Comparison of ENCODE assay signal across 1 cellular context in the genomic region with DNA sequence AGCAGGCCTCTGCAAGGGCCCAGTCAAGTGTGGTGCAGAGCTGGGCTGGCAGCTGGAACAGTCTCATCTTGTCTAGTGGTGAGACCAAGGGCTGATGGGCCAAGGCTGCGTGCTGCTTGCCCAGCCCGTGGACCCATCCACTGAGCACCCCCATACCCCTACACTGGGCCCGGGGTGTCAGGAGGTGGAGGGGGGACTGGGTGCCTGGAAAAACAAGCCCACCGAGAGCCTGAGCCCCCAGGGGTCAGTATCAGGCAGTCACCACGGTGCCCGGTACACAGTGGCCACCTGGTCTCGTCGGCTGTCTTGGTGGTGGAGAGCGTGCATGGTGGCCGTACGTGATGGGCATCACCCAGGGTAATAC.
TF ChIP-seq lines count a peak whose summit lies in the region.

No MANE protein-coding gene starts in this region.

TF ChIP-seq in H1, 55 proteins besides CTCF, POLR2A, EP300 and RAD21:
- TF ChIP-seq SIX5 (IDR thresholded peaks at IDR 0.05; ENCODE audit: low read depth, low read length) (no peak), SIN3A (conservative IDR thresholded peaks at IDR 0.05 in 1 of 2, IDR thresholded peaks at IDR 0.05 in 1 of 2; ENCODE audit: low read depth in 1 of 2, low read length in 2 of 2) (no peak), POU5F1 (IDR thresholded peaks at IDR 0.05; ENCODE audit: low read depth, low read length) (no peak), GTF2F1 (IDR thresholded peaks at IDR 0.05; ENCODE audit: borderline replicate concordance, low read depth, low read length) (no peak), NRF1 (IDR thresholded peaks at IDR 0.05; ENCODE audit: low read depth, low read length) (no peak), CHD2 (IDR thresholded peaks at IDR 0.05; ENCODE audit: low read length) (no peak), BACH1 (IDR thresholded peaks at IDR 0.05; ENCODE audit: low read length) (no peak), EZH2 (IDR thresholded peaks at IDR 0.05; ENCODE audit: low read depth, low read length, severe bottlenecking) (no peak), ASH2L (IDR thresholded peaks at IDR 0.05; ENCODE audit: low read length) (no peak), PHF8 (conservative IDR thresholded peaks at IDR 0.05; ENCODE audit: low read depth, low read length) (no peak), TCF12 (IDR thresholded peaks at IDR 0.05; ENCODE audit: low read depth, low read length) (no peak), HDAC6 (IDR thresholded peaks at IDR 0.05; ENCODE audit: low read depth, low read length) (no peak), JUND (IDR thresholded peaks at IDR 0.05; ENCODE audit: low read length) (no peak), CEBPB (IDR thresholded peaks at IDR 0.05; ENCODE audit: low read depth, low read length) (no peak), CTBP2 (IDR thresholded peaks at IDR 0.05; ENCODE audit: borderline replicate concordance, insufficient read depth, insufficient read length, low read length) (no peak), CREB1 (IDR thresholded peaks at IDR 0.05) (no peak)
- TF ChIP-seq, protein P1, sequence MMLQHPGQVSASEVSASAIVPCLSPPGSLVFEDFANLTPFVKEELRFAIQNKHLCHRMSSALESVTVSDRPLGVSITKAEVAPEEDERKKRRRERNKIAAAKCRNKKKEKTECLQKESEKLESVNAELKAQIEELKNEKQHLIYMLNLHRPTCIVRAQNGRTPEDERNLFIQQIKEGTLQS (IDR thresholded peaks at IDR 0.05; ENCODE audit: insufficient read depth, low read depth, low read length): no peak
- TF ChIP-seq, protein P2, sequence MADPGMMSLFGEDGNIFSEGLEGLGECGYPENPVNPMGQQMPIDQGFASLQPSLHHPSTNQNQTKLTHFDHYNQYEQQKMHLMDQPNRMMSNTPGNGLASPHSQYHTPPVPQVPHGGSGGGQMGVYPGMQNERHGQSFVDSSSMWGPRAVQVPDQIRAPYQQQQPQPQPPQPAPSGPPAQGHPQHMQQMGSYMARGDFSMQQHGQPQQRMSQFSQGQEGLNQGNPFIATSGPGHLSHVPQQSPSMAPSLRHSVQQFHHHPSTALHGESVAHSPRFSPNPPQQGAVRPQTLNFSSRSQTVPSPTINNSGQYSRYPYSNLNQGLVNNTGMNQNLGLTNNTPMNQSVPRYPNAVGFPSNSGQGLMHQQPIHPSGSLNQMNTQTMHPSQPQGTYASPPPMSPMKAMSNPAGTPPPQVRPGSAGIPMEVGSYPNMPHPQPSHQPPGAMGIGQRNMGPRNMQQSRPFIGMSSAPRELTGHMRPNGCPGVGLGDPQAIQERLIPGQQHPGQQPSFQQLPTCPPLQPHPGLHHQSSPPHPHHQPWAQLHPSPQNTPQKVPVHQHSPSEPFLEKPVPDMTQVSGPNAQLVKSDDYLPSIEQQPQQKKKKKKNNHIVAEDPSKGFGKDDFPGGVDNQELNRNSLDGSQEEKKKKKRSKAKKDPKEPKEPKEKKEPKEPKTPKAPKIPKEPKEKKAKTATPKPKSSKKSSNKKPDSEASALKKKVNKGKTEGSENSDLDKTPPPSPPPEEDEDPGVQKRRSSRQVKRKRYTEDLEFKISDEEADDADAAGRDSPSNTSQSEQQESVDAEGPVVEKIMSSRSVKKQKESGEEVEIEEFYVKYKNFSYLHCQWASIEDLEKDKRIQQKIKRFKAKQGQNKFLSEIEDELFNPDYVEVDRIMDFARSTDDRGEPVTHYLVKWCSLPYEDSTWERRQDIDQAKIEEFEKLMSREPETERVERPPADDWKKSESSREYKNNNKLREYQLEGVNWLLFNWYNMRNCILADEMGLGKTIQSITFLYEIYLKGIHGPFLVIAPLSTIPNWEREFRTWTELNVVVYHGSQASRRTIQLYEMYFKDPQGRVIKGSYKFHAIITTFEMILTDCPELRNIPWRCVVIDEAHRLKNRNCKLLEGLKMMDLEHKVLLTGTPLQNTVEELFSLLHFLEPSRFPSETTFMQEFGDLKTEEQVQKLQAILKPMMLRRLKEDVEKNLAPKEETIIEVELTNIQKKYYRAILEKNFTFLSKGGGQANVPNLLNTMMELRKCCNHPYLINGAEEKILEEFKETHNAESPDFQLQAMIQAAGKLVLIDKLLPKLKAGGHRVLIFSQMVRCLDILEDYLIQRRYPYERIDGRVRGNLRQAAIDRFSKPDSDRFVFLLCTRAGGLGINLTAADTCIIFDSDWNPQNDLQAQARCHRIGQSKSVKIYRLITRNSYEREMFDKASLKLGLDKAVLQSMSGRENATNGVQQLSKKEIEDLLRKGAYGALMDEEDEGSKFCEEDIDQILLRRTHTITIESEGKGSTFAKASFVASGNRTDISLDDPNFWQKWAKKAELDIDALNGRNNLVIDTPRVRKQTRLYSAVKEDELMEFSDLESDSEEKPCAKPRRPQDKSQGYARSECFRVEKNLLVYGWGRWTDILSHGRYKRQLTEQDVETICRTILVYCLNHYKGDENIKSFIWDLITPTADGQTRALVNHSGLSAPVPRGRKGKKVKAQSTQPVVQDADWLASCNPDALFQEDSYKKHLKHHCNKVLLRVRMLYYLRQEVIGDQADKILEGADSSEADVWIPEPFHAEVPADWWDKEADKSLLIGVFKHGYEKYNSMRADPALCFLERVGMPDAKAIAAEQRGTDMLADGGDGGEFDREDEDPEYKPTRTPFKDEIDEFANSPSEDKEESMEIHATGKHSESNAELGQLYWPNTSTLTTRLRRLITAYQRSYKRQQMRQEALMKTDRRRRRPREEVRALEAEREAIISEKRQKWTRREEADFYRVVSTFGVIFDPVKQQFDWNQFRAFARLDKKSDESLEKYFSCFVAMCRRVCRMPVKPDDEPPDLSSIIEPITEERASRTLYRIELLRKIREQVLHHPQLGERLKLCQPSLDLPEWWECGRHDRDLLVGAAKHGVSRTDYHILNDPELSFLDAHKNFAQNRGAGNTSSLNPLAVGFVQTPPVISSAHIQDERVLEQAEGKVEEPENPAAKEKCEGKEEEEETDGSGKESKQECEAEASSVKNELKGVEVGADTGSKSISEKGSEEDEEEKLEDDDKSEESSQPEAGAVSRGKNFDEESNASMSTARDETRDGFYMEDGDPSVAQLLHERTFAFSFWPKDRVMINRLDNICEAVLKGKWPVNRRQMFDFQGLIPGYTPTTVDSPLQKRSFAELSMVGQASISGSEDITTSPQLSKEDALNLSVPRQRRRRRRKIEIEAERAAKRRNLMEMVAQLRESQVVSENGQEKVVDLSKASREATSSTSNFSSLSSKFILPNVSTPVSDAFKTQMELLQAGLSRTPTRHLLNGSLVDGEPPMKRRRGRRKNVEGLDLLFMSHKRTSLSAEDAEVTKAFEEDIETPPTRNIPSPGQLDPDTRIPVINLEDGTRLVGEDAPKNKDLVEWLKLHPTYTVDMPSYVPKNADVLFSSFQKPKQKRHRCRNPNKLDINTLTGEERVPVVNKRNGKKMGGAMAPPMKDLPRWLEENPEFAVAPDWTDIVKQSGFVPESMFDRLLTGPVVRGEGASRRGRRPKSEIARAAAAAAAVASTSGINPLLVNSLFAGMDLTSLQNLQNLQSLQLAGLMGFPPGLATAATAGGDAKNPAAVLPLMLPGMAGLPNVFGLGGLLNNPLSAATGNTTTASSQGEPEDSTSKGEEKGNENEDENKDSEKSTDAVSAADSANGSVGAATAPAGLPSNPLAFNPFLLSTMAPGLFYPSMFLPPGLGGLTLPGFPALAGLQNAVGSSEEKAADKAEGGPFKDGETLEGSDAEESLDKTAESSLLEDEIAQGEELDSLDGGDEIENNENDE (IDR thresholded peaks at IDR 0.05; ENCODE audit: insufficient replicate concordance, low read length): no peak
- TF ChIP-seq, protein P3, sequence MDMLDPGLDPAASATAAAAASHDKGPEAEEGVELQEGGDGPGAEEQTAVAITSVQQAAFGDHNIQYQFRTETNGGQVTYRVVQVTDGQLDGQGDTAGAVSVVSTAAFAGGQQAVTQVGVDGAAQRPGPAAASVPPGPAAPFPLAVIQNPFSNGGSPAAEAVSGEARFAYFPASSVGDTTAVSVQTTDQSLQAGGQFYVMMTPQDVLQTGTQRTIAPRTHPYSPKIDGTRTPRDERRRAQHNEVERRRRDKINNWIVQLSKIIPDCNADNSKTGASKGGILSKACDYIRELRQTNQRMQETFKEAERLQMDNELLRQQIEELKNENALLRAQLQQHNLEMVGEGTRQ (IDR thresholded peaks at IDR 0.05; ENCODE audit: low read length): no peak
